9 cellular contexts compared by ENCODE assay signal in genomic region chr21:42525228-42525604, GRCh38. TPM values are rescaled to one million over a fixed set of nuclear protein-coding genes. Genes with fewer than 3 reads are reported as not detected.
DNase-seq lines count a peak whose midpoint lies in the region; ATAC-seq, FAIRE-seq and TF ChIP-seq lines count a peak whose summit lies in the region.
"Had no signal": no experiment of that assay in that cellular context is flagged by ENCODE, and none has a peak within 500 bp of the region (broad histone marks: within the 10 kb centered on the region; RNA-seq: fewer than 3 reads in every experiment).

No MANE protein-coding gene starts in this region.

- H3K9me3 Mint-ChIP-seq in H9 (no peaks in the 10 kb centered on the region), activated B cell treated with CpG ODN at 0.5 μM for 24 hours (no peaks in the 10 kb centered on the region), type B pancreatic cell (no peaks in the 10 kb centered on the region), osteocyte (ENCODE audit: unreplicated experiment) (no peaks in the 10 kb centered on the region)

- no peak overlapping the region for H2BK15ac ChIP-seq in H9 (ENCODE audit: low read depth, low read length)

- no peak overlapping the region for H3K14ac ChIP-seq in H9 (ENCODE audit: insufficient read depth, low read length)

- H2BK20ac ChIP-seq in H9 (ENCODE audit: low read depth, low read length, poor library complexity, severe bottlenecking), result no peak overlapping the region

- intact Hi-C loops in activated B cell treated with CpG ODN at 0.5 μM for 24 hours (cut with micrococcal nuclease), result loop anchor here (1.0 to 10.0 kb wide), 2 partner anchors 51 to 460 kb away; no protein-coding TSS in a partner anchor

- H3K27me3 Mint-ChIP-seq in H9 (ENCODE audit: low read depth), result no peaks in the 10 kb centered on the region
- no peaks in the 10 kb centered on the region for H3K27me3 Mint-ChIP-seq in activated B cell treated with CpG ODN at 0.5 μM for 24 hours
- no peaks in the 10 kb centered on the region for H3K27me3 Mint-ChIP-seq in type B pancreatic cell
- H3K27me3 Mint-ChIP-seq in osteocyte (ENCODE audit: unreplicated experiment), result no peaks in the 10 kb centered on the region

- peak overlapping the region; percentile 52 for H3K4me2 ChIP-seq in H9 (ENCODE audit: insufficient read depth, insufficient read length, low read length)
- peak overlapping the region; percentile 4 for H3K4me2 ChIP-seq in keratinocyte (ENCODE audit: control insufficient read depth, extremely low read depth, insufficient read depth, low read depth, low read length)

- peaks cover 4% of the 10 kb centered on the region; the same call in 1 of the 2 replicates for H3K4me1 ChIP-seq in H9 (ENCODE audit: insufficient read depth, low read length)
- peaks cover 5% of the 10 kb centered on the region for H3K4me1 ChIP-seq in keratinocyte (ENCODE audit: control insufficient read depth, extremely low read depth, insufficient read depth, low read length)

- WGBS in H9 (ENCODE audit: extremely low coverage, insufficient read length, low lambda C conversion rate), result no CpG with 5 or more reads among the region's 8 CpGs

- dilution Hi-C loops in keratinocyte (cut with MboI; ENCODE audit: extremely low pct_ligation_motif_present, low sequenced_read_pairs), result no loop called here

- no peaks in the 10 kb centered on the region for H3K23me2 ChIP-seq in H9 (ENCODE audit: insufficient read length, low read depth, low read length, poor library complexity, severe bottlenecking)

- DNase-seq in GM12865 (ENCODE audit: low read depth) (peak; percentile 58), H9 (no peak), activated B cell treated with CpG ODN at 0.5 μM for 24 hours (no peak), keratinocyte (ENCODE audit: low read depth, low spot score) (no peak), type B pancreatic cell (ENCODE audit: extremely low spot score, unreplicated experiment) (no peak), COR-L47 (lab: John Stamatoyannopoulos, UW) (no peak), ecto neural progenitor cell (ENCODE audit: low spot score) (no peak), osteocyte (ENCODE audit: extremely low spot score, unreplicated experiment) (no peak)

- H3K9me3 ChIP-seq in H9 (ENCODE audit: control insufficient read depth, low read depth, low read length) (no peaks in the 10 kb centered on the region), keratinocyte (ENCODE audit: control insufficient read depth, low read depth, low read length) (no peaks in the 10 kb centered on the region)

- H3K4ac ChIP-seq in H9 (ENCODE audit: low read depth, low read length), result no peak overlapping the region

- peak; percentile 19 for ATAC-seq in activated B cell treated with CpG ODN at 0.5 μM for 24 hours (ENCODE audit: low read depth)

- no peaks in the 10 kb centered on the region for H3K9me1 ChIP-seq in keratinocyte (ENCODE audit: control insufficient read depth, extremely low read depth, insufficient read depth, low read length)

- peaks cover 4 to 5% of the 10 kb centered on the region in 2 experiments for H3K36me3 ChIP-seq in keratinocyte (ENCODE audit: control insufficient read depth in 2 of 2, extremely low read depth in 1 of 2, insufficient read depth in 2 of 2, low read length in 2 of 2)

- H3K4me3 ChIP-seq in GM12865 (ENCODE audit: low read depth, low read length) (peak overlapping the region; percentile 34), keratinocyte (ENCODE audit: control insufficient read depth in 2 of 3, extremely low read depth in 1 of 3, insufficient read depth in 2 of 3, low read depth in 1 of 3, low read length in 3 of 3) (no peak overlapping the region)

- no peak overlapping the region for H3K56ac ChIP-seq in H9 (ENCODE audit: insufficient read length, low read depth, low read length)

- H4K91ac ChIP-seq in H9 (ENCODE audit: insufficient read length, low read depth, low read length), result no peak overlapping the region

- CTCF ChIA-PET in activated B cell treated with CpG ODN at 0.5 μM for 24 hours (lab: Charles Lee), result interaction anchor here (1.0 kb wide), 1 partner anchor 11 kb away, joined by 4 read pairs; no protein-coding TSS in a partner anchor

- no peak for TF ChIP-seq CTCF in GM12865 (IDR thresholded peaks at IDR 0.05; ENCODE audit: insufficient read depth, low read depth, low read length, missing control alignments)
- TF ChIP-seq CTCF in H9 (conservative IDR thresholded peaks at IDR 0.05), result no peak
- no peak for TF ChIP-seq CTCF in activated B cell treated with CpG ODN at 0.5 μM for 24 hours (IDR thresholded peaks at IDR 0.05)
- TF ChIP-seq CTCF in keratinocyte (optimal IDR thresholded peaks at IDR 0.05 in 1 of 3, IDR thresholded peaks at IDR 0.05 in 1 of 3, conservative IDR thresholded peaks at IDR 0.05 in 1 of 3; ENCODE audit: extremely low read depth in 1 of 3, insufficient read depth in 2 of 3, low read length in 3 of 3), result no peak
- no peak for TF ChIP-seq CTCF in type B pancreatic cell (conservative IDR thresholded peaks at IDR 0.05)
- TF ChIP-seq CTCF in osteocyte (IDR thresholded peaks at IDR 0.05), result no peak

- FAIRE-seq in keratinocyte (lab: Jason Lieb, UNC), result no peak

- H3K9ac ChIP-seq in H9 (ENCODE audit: extremely low read depth, insufficient read length, low read length) (no peak overlapping the region), keratinocyte (ENCODE audit: control insufficient read depth, extremely low read depth, insufficient read depth, low read length) (no peak overlapping the region)

- peak overlapping the region in 2 of 3 experiments; percentile 67 to 94; a peak in 3 of 7 replicates for H3K27ac Mint-ChIP-seq in H9
- peak overlapping the region; percentile 95 for H3K27ac Mint-ChIP-seq in activated B cell treated with CpG ODN at 0.5 μM for 24 hours
- H3K27ac Mint-ChIP-seq in type B pancreatic cell, result peak overlapping the region; percentile 97
- H3K27ac Mint-ChIP-seq in osteocyte (ENCODE audit: unreplicated experiment), result no peak overlapping the region

- H3K27ac ChIP-seq in H9 (ENCODE audit: insufficient read length, low read depth, low read length) (no peak overlapping the region), keratinocyte (ENCODE audit: control insufficient read depth, insufficient read depth, low read length) (no peak overlapping the region)

- H3K27me3 ChIP-seq in H9 (ENCODE audit: insufficient read depth, low read length) (no peaks in the 10 kb centered on the region), keratinocyte (ENCODE audit: control insufficient read depth, extremely low read depth, insufficient read depth, low read length) (no peaks in the 10 kb centered on the region)

- H4K5ac ChIP-seq in H9 (ENCODE audit: insufficient read length, low read depth, low read length), result no peak overlapping the region

- H2BK12ac ChIP-seq in H9 (ENCODE audit: insufficient read length, low read depth, low read length), result no peak overlapping the region

- no peak overlapping the region for H2AK5ac ChIP-seq in H9 (ENCODE audit: insufficient read length, low read length)

- H3K36me3 Mint-ChIP-seq in H9 (ENCODE audit: insufficient read depth in 1 of 3, low read depth in 3 of 3), result peaks cover 11 to 62% (median 30%) of the 10 kb centered on the region in 3 experiments; a peak in 6 of 7 replicates
- H3K36me3 Mint-ChIP-seq in activated B cell treated with CpG ODN at 0.5 μM for 24 hours (ENCODE audit: low read depth), result peaks cover 75% of the 10 kb centered on the region
- H3K36me3 Mint-ChIP-seq in type B pancreatic cell, result peaks cover 5% of the 10 kb centered on the region
- H3K36me3 Mint-ChIP-seq in osteocyte (ENCODE audit: unreplicated experiment), result peaks cover 31% of the 10 kb centered on the region

- H3K4me1 Mint-ChIP-seq in H9 (peaks cover 55 to 60% of the 10 kb centered on the region in 2 experiments), activated B cell treated with CpG ODN at 0.5 μM for 24 hours (peaks cover 87% of the 10 kb centered on the region), type B pancreatic cell (ENCODE audit: unreplicated experiment) (peaks cover 47% of the 10 kb centered on the region), osteocyte (ENCODE audit: unreplicated experiment) (peaks cover 26% of the 10 kb centered on the region)

- H3K79me2 ChIP-seq in H9 (ENCODE audit: insufficient read depth, low read length) (no peaks in the 10 kb centered on the region), keratinocyte (ENCODE audit: control insufficient read depth, insufficient read depth, low read length) (no peaks in the 10 kb centered on the region)

- H2AFZ ChIP-seq in H9 (ENCODE audit: low read length) (no peak overlapping the region), keratinocyte (ENCODE audit: control insufficient read depth, low read length) (no peak overlapping the region)

- no peak overlapping the region for H4K8ac ChIP-seq in H9 (replicated peaks; ENCODE audit: insufficient read length, low read depth, low read length)

- H2BK5ac ChIP-seq in H9 (ENCODE audit: insufficient read length, low read length), result no peak overlapping the region

- POLR2A ChIA-PET in activated B cell treated with CpG ODN at 0.5 μM for 24 hours (lab: Charles Lee), result interaction anchor here (1.0 to 6.2 kb wide), 5 partner anchors 10 to 64 kb away, joined by 3 to 82 read pairs (median 6); partner anchors contain the start of gene SLC37A1

- H3K23ac ChIP-seq in H9 (ENCODE audit: insufficient read length, low read depth, low read length), result no peak overlapping the region

- H3K18ac ChIP-seq in H9 (ENCODE audit: insufficient read length, low read depth, low read length), result no peak overlapping the region

- H3K79me1 ChIP-seq in H9 (ENCODE audit: insufficient read depth, low read depth, low read length, poor library complexity, severe bottlenecking), result no peaks in the 10 kb centered on the region

- peak overlapping the region; percentile 55 to 81 for H3K4me3 Mint-ChIP-seq in H9
- H3K4me3 Mint-ChIP-seq in activated B cell treated with CpG ODN at 0.5 μM for 24 hours, result peak overlapping the region; percentile 78
- H3K4me3 Mint-ChIP-seq in type B pancreatic cell, result peak overlapping the region; percentile 84
- no peak overlapping the region for H3K4me3 Mint-ChIP-seq in osteocyte (ENCODE audit: unreplicated experiment)

- no peak overlapping the region for H2BK120ac ChIP-seq in H9 (ENCODE audit: low read depth, low read length, poor library complexity, severe bottlenecking)

- H3T11ph ChIP-seq in H9 (ENCODE audit: low read length), result no peak overlapping the region

- H4K20me1 ChIP-seq in H9 (ENCODE audit: control insufficient read depth, insufficient read depth, insufficient read length), result no peaks in the 10 kb centered on the region
- no peaks in the 10 kb centered on the region for H4K20me1 ChIP-seq in keratinocyte (ENCODE audit: control insufficient read depth, extremely low read depth, insufficient read depth, low read length)

RNA-seq across cellular contexts. Expression of gene SLC37A1, which starts 11.6 kb away (rescaled TPM):
- 34.8 and 37.7 TPM in 2 replicates for total RNA-seq in H9 (2021)
- 39.8 and 47.9 TPM in 2 replicates for total RNA-seq in activated B cell treated with CpG ODN at 0.5 μM for 24 hours
- 2.7 to 4.2 TPM (median 4.1 TPM) in 3 replicates for polyA plus RNA-seq in keratinocyte
- polyA plus RNA-seq in keratinocyte (2011; ENCODE audit: low read depth), result 0.60 TPM
- 1.9 and 3.1 TPM in 2 replicates for polyA plus RNA-seq in keratinocyte (2011; cell fraction: cytosol; rRNA removed)
- 8.3 and 8.8 TPM in 2 replicates for polyA plus RNA-seq in keratinocyte (2011; cell fraction: nucleus; rRNA removed)
- 1.2 and 5.0 TPM in 2 replicates for polyA plus RNA-seq in keratinocyte (2012; ENCODE audit: low replicate concordance)
- polyA minus RNA-seq in keratinocyte, result 3.2 to 7.4 TPM (median 5.5 TPM) in 3 replicates
- polyA minus RNA-seq in keratinocyte (2011; cell fraction: cytosol; rRNA and poly(A)+ RNA removed), result 4.0 TPM
- polyA minus RNA-seq in keratinocyte (2011; cell fraction: nucleus; rRNA and poly(A)+ RNA removed), result 7.3 and 8.9 TPM in 2 replicates
- 24.8 and 44.2 TPM in 2 replicates for total RNA-seq in type B pancreatic cell (ENCODE audit: low replicate concordance)
- 13.2 and 13.5 TPM in 2 replicates for total RNA-seq in osteocyte

RNA-seq across cellular contexts. Expression of gene RSPH1, which starts 29.2 kb away (rescaled TPM):
- 0.31 TPM in 1 of 2 replicates, not detected in the other for total RNA-seq in H9 (2021)
- total RNA-seq in activated B cell treated with CpG ODN at 0.5 μM for 24 hours, result 0.38 TPM in 1 of 2 replicates, not detected in the other
- 0.50 to 0.84 TPM (median 0.50 TPM) in 3 replicates for polyA plus RNA-seq in keratinocyte
- 1.7 TPM for polyA plus RNA-seq in keratinocyte (2011; ENCODE audit: low read depth)
- 0.86 and 1.6 TPM in 2 replicates for polyA plus RNA-seq in keratinocyte (2011; cell fraction: cytosol; rRNA removed)
- 1.2 and 1.4 TPM in 2 replicates for polyA plus RNA-seq in keratinocyte (2011; cell fraction: nucleus; rRNA removed)
- polyA plus RNA-seq in keratinocyte (2012; ENCODE audit: low replicate concordance), result 0.55 and 1.1 TPM in 2 replicates
- 0.13 to 0.19 TPM in 2 of 3 replicates, not detected in the other for polyA minus RNA-seq in keratinocyte
- polyA minus RNA-seq in keratinocyte (2011; cell fraction: cytosol; rRNA and poly(A)+ RNA removed), result not detected
- polyA minus RNA-seq in keratinocyte (2011; cell fraction: nucleus; rRNA and poly(A)+ RNA removed), result 0.21 TPM in 1 of 2 replicates, not detected in the other
- 2.1 and 5.2 TPM in 2 replicates for total RNA-seq in type B pancreatic cell (ENCODE audit: low replicate concordance)
- total RNA-seq in osteocyte, result 0.19 and 0.34 TPM in 2 replicates
- total RNA-seq: endothelial cell of umbilical vein had no signal
